ENCODE assay signal across 28 cellular contexts in the genomic region with DNA sequence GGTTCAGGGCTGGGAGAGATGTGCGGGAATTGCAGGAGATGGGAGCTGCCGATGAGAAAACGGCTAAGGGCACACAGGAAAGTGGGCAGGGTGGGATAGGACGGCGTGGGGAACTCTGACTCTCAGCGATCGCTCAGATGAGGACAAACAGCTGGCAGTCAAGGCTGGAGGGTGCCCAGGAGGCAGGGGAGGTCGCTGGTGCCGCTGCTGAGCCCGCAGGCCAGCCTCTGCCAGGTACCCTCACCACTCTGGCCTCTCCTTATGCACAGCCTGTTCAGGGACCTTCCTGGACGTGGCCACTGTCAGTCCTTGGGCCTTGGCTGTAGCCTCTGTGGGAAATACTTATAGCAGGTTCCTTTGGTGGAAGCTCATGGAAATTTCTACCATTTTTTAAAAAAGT.
"Had no signal": no experiment of that assay in that cellular context is flagged by ENCODE, and none has a peak within 500 bp of the region (broad histone marks: within the 10 kb centered on the region; RNA-seq: fewer than 3 reads in every experiment).

No MANE protein-coding gene starts in this region.

- H3K36me3 ChIP-seq: esophagus squamous epithelium, heart right ventricle, neural progenitor cell, pancreas, prostate gland, spleen, transverse colon, upper lobe of right lung, uterus had no signal

- H3K36me3 Mint-ChIP-seq: memory B cell, natural killer cell, neural progenitor cell had no signal

- DNase-seq: dermis blood vessel endothelial cell; effector memory CD8-positive, alpha-beta T cell; erythroblast; esophagus squamous epithelium; foreskin melanocyte; glutamatergic neuron; heart right ventricle; hippocampal formation; kidney glomerular epithelial cell; left colon; natural killer cell; pancreas; right cardiac atrium; spleen; stimulated activated naive B cell treated with anti-CD40 and anti-IgM and Interleukin-4, amounts not matched to agents 10 μg/mL and 1 μg/mL and 100 μg/mL, for 72 hours; transverse colon; upper lobe of right lung; uterus had no signal

- H3K27me3 Mint-ChIP-seq: central memory CD8-positive, alpha-beta T cell; effector memory CD8-positive, alpha-beta T cell; memory B cell; stimulated activated naive B cell treated with anti-CD40 and anti-IgM and Interleukin-4, amounts not matched to agents 10 μg/mL and 1 μg/mL and 100 μg/mL, for 72 hours; stimulated activated naive CD8-positive, alpha-beta T cell treated with anti-CD3 and anti-CD28 coated beads, Interleukin-15, Interleukin-2, amounts not matched to agents 100 ng/mL and 50 ng/mL, for 24 hours had no signal

- H3K27me3 ChIP-seq: esophagus squamous epithelium, neural progenitor cell, pancreas, transverse colon, upper lobe of right lung, uterus had no signal

- H3K4me1 ChIP-seq: esophagus squamous epithelium, heart right ventricle, pancreas, prostate gland, spleen, transverse colon, upper lobe of right lung, uterus had no signal

- H3K4me3 ChIP-seq: coronary artery, esophagus squamous epithelium, heart right ventricle, lung, neural progenitor cell, pancreas, prostate gland, skin epidermis, spleen, transverse colon, upper lobe of right lung, uterus had no signal

- H3K4me3 Mint-ChIP-seq: central memory CD8-positive, alpha-beta T cell; effector memory CD8-positive, alpha-beta T cell; memory B cell; natural killer cell; stimulated activated naive B cell treated with anti-CD40 and anti-IgM and Interleukin-4, amounts not matched to agents 10 μg/mL and 1 μg/mL and 100 μg/mL, for 72 hours; stimulated activated naive CD8-positive, alpha-beta T cell treated with anti-CD3 and anti-CD28 coated beads, Interleukin-15, Interleukin-2, amounts not matched to agents 100 ng/mL and 50 ng/mL, for 24 hours had no signal

- H2AFZ ChIP-seq: neural progenitor cell had no signal

- H3K27ac ChIP-seq: coronary artery, esophagus squamous epithelium, heart right ventricle, neural progenitor cell, pancreas, prostate gland, skin epidermis, spleen, transverse colon, upper lobe of right lung, uterus had no signal

- H3K4me1 Mint-ChIP-seq: central memory CD8-positive, alpha-beta T cell; memory B cell; natural killer cell; stimulated activated naive B cell treated with anti-CD40 and anti-IgM and Interleukin-4, amounts not matched to agents 10 μg/mL and 1 μg/mL and 100 μg/mL, for 72 hours had no signal

- H3K4me2 ChIP-seq: neural progenitor cell had no signal

- ATAC-seq: effector memory CD8-positive, alpha-beta T cell; heart right ventricle; left colon; natural killer cell; pancreas; right cardiac atrium; stimulated activated naive B cell treated with anti-CD40 and anti-IgM and Interleukin-4, amounts not matched to agents 10 μg/mL and 1 μg/mL and 100 μg/mL, for 72 hours; upper lobe of right lung had no signal

- H3K9ac ChIP-seq: neural progenitor cell had no signal

- H3K9me3 ChIP-seq: esophagus squamous epithelium, heart right ventricle, pancreas, prostate gland, transverse colon, upper lobe of right lung, uterus had no signal

- H3K27ac Mint-ChIP-seq: effector memory CD8-positive, alpha-beta T cell; memory B cell; natural killer cell; stimulated activated naive B cell treated with anti-CD40 and anti-IgM and Interleukin-4, amounts not matched to agents 10 μg/mL and 1 μg/mL and 100 μg/mL, for 72 hours; stimulated activated naive CD8-positive, alpha-beta T cell treated with anti-CD3 and anti-CD28 coated beads, Interleukin-15, Interleukin-2, amounts not matched to agents 100 ng/mL and 50 ng/mL, for 24 hours had no signal

- H3K9me3 Mint-ChIP-seq: central memory CD8-positive, alpha-beta T cell; effector memory CD8-positive, alpha-beta T cell; memory B cell; natural killer cell; neural progenitor cell; stimulated activated naive CD8-positive, alpha-beta T cell treated with anti-CD3 and anti-CD28 coated beads, Interleukin-15, Interleukin-2, amounts not matched to agents 100 ng/mL and 50 ng/mL, for 24 hours had no signal

- FAIRE-seq: endometrium, islet of Langerhans, pancreas had no signal
